In the genomic region with DNA sequence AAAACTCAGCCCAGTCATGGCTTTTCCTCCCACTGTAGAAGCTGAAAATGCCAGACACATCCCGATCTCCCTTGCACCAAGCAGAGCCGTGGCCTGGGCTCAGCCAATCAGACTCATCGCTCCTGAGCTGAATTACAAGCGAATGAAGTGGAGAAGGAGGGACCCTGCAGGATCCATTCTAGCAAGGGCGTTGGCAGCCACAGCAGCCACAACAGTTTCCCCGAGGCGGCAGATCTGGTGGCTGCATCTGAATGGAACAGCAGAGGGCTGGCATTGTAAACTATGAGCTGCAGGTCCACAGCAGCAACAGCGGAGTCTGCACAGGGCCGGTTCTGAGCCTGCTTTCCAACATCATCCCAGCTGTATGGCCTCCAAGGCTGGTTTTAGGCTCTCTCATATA, we compare ENCODE assay signal across 19 cellular contexts.
"Had no signal": no experiment of that assay in that cellular context is flagged by ENCODE, and none has a peak within 500 bp of the region (broad histone marks: within the 10 kb centered on the region; RNA-seq: fewer than 3 reads in every experiment).

No MANE protein-coding gene starts in this region.

- H3K4me3 Mint-ChIP-seq: activated T-cell treated with anti-CD3 and anti-CD28 coated beads, Interleukin-2, amount 50 U/mL, for 4 hours; central memory CD8-positive, alpha-beta T cell; natural killer cell had no signal

- H3K36me3 ChIP-seq: gastroesophageal sphincter, lower lobe of right lung, prostate gland, spleen had no signal

- H3K27me3 Mint-ChIP-seq: brain; central memory CD8-positive, alpha-beta T cell had no signal

- H3K9me3 Mint-ChIP-seq: activated naive CD4-positive, alpha-beta T cell treated with anti-CD3 and anti-CD28 coated beads, Interleukin-2, amount 50 U/mL, for 72 hours; activated T-cell treated with anti-CD3 and anti-CD28 coated beads, Interleukin-2, amount 50 U/mL, for 4 hours; central memory CD8-positive, alpha-beta T cell; natural killer cell had no signal

- H3K27ac ChIP-seq: epithelial cell of prostate, gastroesophageal sphincter, lower lobe of right lung, prostate gland, spleen had no signal

- H3K4me1 ChIP-seq: gastroesophageal sphincter, lower lobe of right lung, prostate gland, spleen had no signal

- H3K4me3 ChIP-seq: gastroesophageal sphincter, lower lobe of right lung, mucosa of descending colon, prostate gland, spleen had no signal

- H3K27ac Mint-ChIP-seq: activated naive CD4-positive, alpha-beta T cell treated with anti-CD3 and anti-CD28 coated beads, Interleukin-2, amount 50 U/mL, for 72 hours; natural killer cell had no signal

- DNase-seq: activated CD4-positive, alpha-beta T cell treated with anti-CD3 and anti-CD28 coated beads, Interleukin-2, amount 50 U/mL, for 48 hours; activated CD4-positive, CD25-positive, alpha-beta regulatory T cell treated with anti-CD3 and anti-CD28 coated beads, Interleukin-2, amount 50 U/mL, for 72 hours; activated effector memory CD4-positive, alpha-beta T cell treated with anti-CD3 and anti-CD28 coated beads, Interleukin-2, amount 50 U/mL, for 16 hours; activated T-cell treated with anti-CD3 and anti-CD28 coated beads, Interleukin-2, amount 50 U/mL, for 4 hours; effector memory CD4-positive, alpha-beta T cell; lower lobe of right lung; mucosa of descending colon; natural killer cell; spleen; stimulated activated CD4-positive, alpha-beta T cell treated with anti-CD3 and anti-CD28 coated beads, Interleukin-1b, Interleukin-23, amount 100 ng/mL, for 48 hours; stimulated activated naive CD4-positive, alpha-beta T cell; trophoblast cell had no signal

- H3K36me3 Mint-ChIP-seq: activated naive CD4-positive, alpha-beta T cell treated with anti-CD3 and anti-CD28 coated beads, Interleukin-2, amount 50 U/mL, for 72 hours; brain; natural killer cell had no signal

- ATAC-seq: activated naive CD4-positive, alpha-beta T cell treated with anti-CD3 and anti-CD28 coated beads, Interleukin-2, amount 50 U/mL, for 72 hours; activated T-cell treated with anti-CD3 and anti-CD28 coated beads, Interleukin-2, amount 50 U/mL, for 4 hours; gastroesophageal sphincter; lower lobe of right lung; mucosa of descending colon; natural killer cell; sciatic nerve had no signal

- H3K4me1 Mint-ChIP-seq: central memory CD8-positive, alpha-beta T cell had no signal

- H3K27me3 ChIP-seq: gastroesophageal sphincter, spleen had no signal
